ENCODE assay signal across 10 cellular contexts in genomic region chr12:111033281-111034147, GRCh38. TPM values are rescaled to one million over a fixed set of nuclear protein-coding genes. Genes with fewer than 3 reads are reported as not detected.
DNase-seq lines count a peak whose midpoint lies in the region; FAIRE-seq and TF ChIP-seq lines count a peak whose summit lies in the region.
"Had no signal": no experiment of that assay in that cellular context is flagged by ENCODE, and none has a peak within 500 bp of the region (broad histone marks: within the 10 kb centered on the region; RNA-seq: fewer than 3 reads in every experiment).

No MANE protein-coding gene starts in this region.

- H2AFZ ChIP-seq in SU-DHL-6 (ENCODE audit: low read depth, low read length, severe bottlenecking) = no peak overlapping the region
- no peak overlapping the region for H2AFZ ChIP-seq in GM23248

- no peak for DNase-seq in GM13976 (ENCODE audit: low spot score)
- DNase-seq in iPS-NIHi11 (ENCODE audit: low spot score) = peak; percentile 69
- DNase-seq in ascending aorta (ENCODE audit: low spot score in 2 of 2) = no peak
- DNase-seq in GM23248 = no peak
- no peak for DNase-seq in RCC 7860 (ENCODE audit: low spot score)
- DNase-seq in NCI-H146 (lab: John Stamatoyannopoulos, UW) = no peak
- DNase-seq: NCI-H774; stimulated activated CD4-positive, alpha-beta T cell treated with anti-CD3 and anti-CD28 coated beads, Interleukin-4, amount 100 ng/mL, for 4 hours had no signal

- WGBS in GM23248 (ENCODE audit: low coverage in 1 of 2, low lambda C conversion rate in 2 of 2, missing lambda C conversion rate in 2 of 2), 2 experiments = 1 to 2% methylated on average over 49 to 70 of the region's 96 CpGs

- FAIRE-seq in RCC 7860 (lab: Jason Lieb, UNC) = no peak

- in situ Hi-C loops in GM13976 (cut with MboI; ENCODE audit: low sequenced_read_pairs, unreplicated experiment) (no loop called here), GM23248 (cut with MboI) (no loop called here)

- H3K9ac ChIP-seq in SU-DHL-6 (ENCODE audit: low read length) = no peak overlapping the region
- H3K9ac ChIP-seq in GM23248 = no peak overlapping the region

- TF ChIP-seq CTCF in 22Rv1 (IDR thresholded peaks at IDR 0.05) = peak; percentile 56
- peak; percentile 24 for TF ChIP-seq CTCF in GM13976 (IDR thresholded peaks at IDR 0.05; ENCODE audit: borderline replicate concordance, control extremely low read depth, extremely low read depth, insufficient read depth, missing control alignments)
- peak; percentile 20 for TF ChIP-seq CTCF in SU-DHL-6 (IDR thresholded peaks at IDR 0.05; ENCODE audit: insufficient read depth, low read length, poor library complexity, severe bottlenecking)
- no peak for TF ChIP-seq CTCF in ascending aorta (IDR thresholded peaks at IDR 0.05)

- H3F3A ChIP-seq in SU-DHL-6 (ENCODE audit: insufficient read depth) = peaks cover 11% of the 10 kb centered on the region; the same call in 1 of the 2 replicates
- no peaks in the 10 kb centered on the region for H3F3A ChIP-seq in GM23248 (ENCODE audit: insufficient read depth)

- H3K36me3 ChIP-seq in SU-DHL-6 (ENCODE audit: low read length) (no peaks in the 10 kb centered on the region), ascending aorta (no peaks in the 10 kb centered on the region), GM23248 (ENCODE audit: low read depth) (no peaks in the 10 kb centered on the region)

- H3K4me2 ChIP-seq in SU-DHL-6 (ENCODE audit: low read depth, low read length, poor library complexity, severe bottlenecking) (no peak overlapping the region), GM23248 (ENCODE audit: unreplicated experiment) (no peak overlapping the region)

- H3K9me3 ChIP-seq in SU-DHL-6 (ENCODE audit: insufficient read depth, low read length) (no peaks in the 10 kb centered on the region), ascending aorta (no peaks in the 10 kb centered on the region), GM23248 (ENCODE audit: low read depth) (no peaks in the 10 kb centered on the region)

- H3K4me1 ChIP-seq in ascending aorta (no peaks in the 10 kb centered on the region), GM23248 (ENCODE audit: insufficient read depth) (no peaks in the 10 kb centered on the region)

- H3K27me3 ChIP-seq in SU-DHL-6 (ENCODE audit: low read length) (no peaks in the 10 kb centered on the region), ascending aorta (no peaks in the 10 kb centered on the region), GM23248 (replicated peaks; ENCODE audit: insufficient read depth) (peaks cover 76% of the 10 kb centered on the region)

- intact Hi-C loops in ascending aorta (cut with DNase I) = no loop called here

- H3K9me2 ChIP-seq in SU-DHL-6 (replicated peaks; ENCODE audit: insufficient read depth, low read length) = no peaks in the 10 kb centered on the region
- H3K9me2 ChIP-seq in GM23248 (ENCODE audit: insufficient read depth) = no peaks in the 10 kb centered on the region

- H3K27ac ChIP-seq in 22Rv1 (no peak overlapping the region), SU-DHL-6 (ENCODE audit: low read depth, low read length) (no peak overlapping the region), ascending aorta (no peak overlapping the region), GM23248 (no peak overlapping the region)

- H3K79me2 ChIP-seq in SU-DHL-6 (ENCODE audit: insufficient read depth, low read length) = no peaks in the 10 kb centered on the region
- no peaks in the 10 kb centered on the region for H3K79me2 ChIP-seq in GM23248 (ENCODE audit: insufficient read depth)

- H4K20me1 ChIP-seq in SU-DHL-6 (ENCODE audit: low read depth, low read length) = no peaks in the 10 kb centered on the region
- H4K20me1 ChIP-seq in GM23248 (ENCODE audit: insufficient read depth) = no peaks in the 10 kb centered on the region

- H3K4me3 ChIP-seq in SU-DHL-6 (ENCODE audit: insufficient read depth, low read length, poor library complexity, severe bottlenecking) (no peak overlapping the region), ascending aorta (peak overlapping the region in 1 of 2 donors; percentile 44), GM23248 (no peak overlapping the region)

RNA-seq across cellular contexts. Expression of gene CUX2, which starts 0.5 kb away (rescaled TPM):
- total RNA-seq in ascending aorta = not detected
- total RNA-seq in GM23248 (2014; rRNA removed; shearing (Covaris generic)) = not detected in 2 replicates
- polyA plus RNA-seq in GM23248 (2016; fragmentation: Nextera tagmentation; extraction: Ambion mirVana) = not detected in 2 replicates

Comparison
In these comparisons a context has a peak if more than half of its experiments do, and no peak if none do; other contexts are left out.
1. CTCF ChIP-seq: peak in 22Rv1 (single experiment), GM13976 (single experiment) and SU-DHL-6 (single experiment); none in ascending aorta (0 of 3).